7 cellular contexts compared by ENCODE assay signal in the genomic region with DNA sequence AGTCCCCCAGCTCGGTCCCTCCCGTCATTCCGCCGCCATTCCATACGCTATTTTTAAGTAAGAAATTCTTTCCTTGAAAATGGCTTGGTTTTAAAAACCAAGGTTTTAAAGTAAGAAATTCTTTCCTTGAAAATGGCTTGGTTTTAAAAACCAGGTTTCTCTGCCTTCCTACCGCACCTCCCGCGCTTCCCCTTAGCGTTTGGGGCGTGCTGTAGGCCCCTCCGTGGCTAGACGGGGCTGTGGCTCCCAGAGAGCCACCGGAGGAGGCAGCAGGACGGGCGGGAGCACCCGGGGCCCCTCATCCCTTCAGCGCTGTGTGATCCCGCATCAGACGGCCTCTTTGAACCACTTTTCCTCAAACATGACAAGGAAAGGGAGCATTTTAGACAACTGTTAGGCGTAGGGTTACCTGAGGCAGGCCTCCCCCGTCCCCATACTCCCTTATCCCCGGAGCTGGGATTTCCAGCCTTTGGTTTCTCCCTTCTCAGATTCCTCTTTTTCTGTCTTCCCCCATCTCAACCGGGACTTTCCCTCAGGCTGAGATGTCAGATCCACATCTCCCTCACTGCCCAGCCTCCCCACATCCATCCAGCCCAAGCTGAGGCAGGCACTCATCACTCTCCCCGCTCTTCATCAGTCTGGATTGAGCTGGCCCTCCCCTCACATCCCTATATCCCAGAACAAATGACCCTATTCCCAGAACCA. TPM values are rescaled to one million over a fixed set of nuclear protein-coding genes. Genes with fewer than 3 reads are reported as not detected.
DNase-seq lines count a peak whose midpoint lies in the region; ATAC-seq and TF ChIP-seq lines count a peak whose summit lies in the region.

No MANE protein-coding gene starts in this region.

- H3K36me3 Mint-ChIP-seq in H9 (ENCODE audit: insufficient read depth in 1 of 3, low read depth in 3 of 3), result no peaks in the 10 kb centered on the region

- no peak overlapping the region for H3T11ph ChIP-seq in H9 (ENCODE audit: low read length)

- no peak overlapping the region for H2BK120ac ChIP-seq in H9 (ENCODE audit: low read depth, low read length, poor library complexity, severe bottlenecking)

- peaks cover 20 to 32% of the 10 kb centered on the region in 2 experiments for H3K4me1 Mint-ChIP-seq in H9

- H2AFZ ChIP-seq in H9 (ENCODE audit: low read length), result no peak overlapping the region

- no peak overlapping the region for H3K4ac ChIP-seq in H9 (ENCODE audit: low read depth, low read length)

- H3K18ac ChIP-seq in H9 (ENCODE audit: insufficient read length, low read depth, low read length), result peak overlapping the region; percentile 15

- H4K20me1 ChIP-seq in H9 (ENCODE audit: control insufficient read depth, insufficient read depth, insufficient read length), result no peaks in the 10 kb centered on the region

- peaks cover 23% of the 10 kb centered on the region for H3K27me3 Mint-ChIP-seq in H9 (ENCODE audit: low read depth)

- no peak for DNase-seq in H9
- peak; percentile 16 for DNase-seq in WERI-Rb-1
- peak; percentile 48 for DNase-seq in left ventricle myocardium superior

- H3K27ac ChIP-seq in H9 (ENCODE audit: insufficient read length, low read depth, low read length), result no peak overlapping the region
- H3K27ac ChIP-seq in WERI-Rb-1, result peak overlapping the region; percentile 81
- peak overlapping the region; percentile 93 for H3K27ac ChIP-seq in skeletal muscle tissue (ENCODE audit: low read depth, low read length)

- H3K36me3 ChIP-seq in WERI-Rb-1 (no peaks in the 10 kb centered on the region), skeletal muscle tissue (ENCODE audit: control insufficient read depth in 3 of 3, insufficient read depth in 3 of 3, low read length in 3 of 3) (no peaks in the 10 kb centered on the region)

- no peak overlapping the region for H2AK5ac ChIP-seq in H9 (ENCODE audit: insufficient read length, low read length)

- H2BK5ac ChIP-seq in H9 (ENCODE audit: insufficient read length, low read length), result no peak overlapping the region

- H3K27ac Mint-ChIP-seq in H9, result peak overlapping the region in 1 of 3 experiments; percentile 76; a peak in 1 of 7 replicates

- no peak overlapping the region for H4K8ac ChIP-seq in H9 (replicated peaks; ENCODE audit: insufficient read length, low read depth, low read length)

- H3K4me3 Mint-ChIP-seq in H9, result peak overlapping the region; percentile 70 to 79

- H4K5ac ChIP-seq in H9 (ENCODE audit: insufficient read length, low read depth, low read length), result no peak overlapping the region

- no peak overlapping the region for H3K23ac ChIP-seq in H9 (ENCODE audit: insufficient read length, low read depth, low read length)

- H3K4me1 ChIP-seq in H9 (ENCODE audit: insufficient read depth, low read length), result no peaks in the 10 kb centered on the region; the same call in 1 of the 2 replicates
- H3K4me1 ChIP-seq in skeletal muscle tissue (ENCODE audit: control insufficient read depth in 3 of 3, insufficient read depth in 3 of 3, low read length in 3 of 3), result peaks cover 17 to 21% (median 18%) of the 10 kb centered on the region in 3 donors

- WGBS in H9 (ENCODE audit: extremely low coverage, insufficient read length, low lambda C conversion rate), result no CpG with 5 or more reads among the region's 24 CpGs

- no peaks in the 10 kb centered on the region for H3K79me1 ChIP-seq in H9 (ENCODE audit: insufficient read depth, low read depth, low read length, poor library complexity, severe bottlenecking)

- H2BK12ac ChIP-seq in H9 (ENCODE audit: insufficient read length, low read depth, low read length), result no peak overlapping the region

- no peak overlapping the region for H2BK15ac ChIP-seq in H9 (ENCODE audit: low read depth, low read length)

- H3K27me3 ChIP-seq in H9 (ENCODE audit: insufficient read depth, low read length) (no peaks in the 10 kb centered on the region; the same call in 1 of the 2 replicates), WERI-Rb-1 (ENCODE audit: insufficient read depth, low read depth, severe bottlenecking) (no peaks in the 10 kb centered on the region), skeletal muscle tissue (ENCODE audit: control insufficient read depth in 3 of 3, insufficient read depth in 3 of 3, low read length in 3 of 3) (no peaks in the 10 kb centered on the region)

- no peak for TF ChIP-seq CTCF in H9 (conservative IDR thresholded peaks at IDR 0.05)
- no peak for TF ChIP-seq CTCF in WERI-Rb-1 (IDR thresholded peaks at IDR 0.05; ENCODE audit: low read depth, low read length)

- peak overlapping the region; percentile 78 for H3K4me3 ChIP-seq in WERI-Rb-1 (ENCODE audit: low read depth, low read length)
- H3K4me3 ChIP-seq in skeletal muscle tissue (ENCODE audit: low read length in 3 of 3), result peak overlapping the region; percentile 76 to 85 (median 80)

- H3K9me3 ChIP-seq in H9 (ENCODE audit: control insufficient read depth, low read depth, low read length) (no peaks in the 10 kb centered on the region), WERI-Rb-1 (ENCODE audit: severe bottlenecking) (no peaks in the 10 kb centered on the region), skeletal muscle tissue (ENCODE audit: control insufficient read depth in 3 of 3, low read length in 3 of 3) (no peaks in the 10 kb centered on the region)

- ATAC-seq in left ventricle myocardium superior (peak; percentile 6), GM18520 (IDR thresholded peaks at IDR 0.05; ENCODE audit: unreplicated experiment) (no peak), GM19463 (IDR thresholded peaks at IDR 0.05; ENCODE audit: unreplicated experiment) (no peak), HG03175 (IDR thresholded peaks at IDR 0.05; ENCODE audit: unreplicated experiment) (no peak)

- H2BK20ac ChIP-seq in H9 (ENCODE audit: low read depth, low read length, poor library complexity, severe bottlenecking), result no peak overlapping the region

- peak overlapping the region; percentile 51; the same call in 1 of the 2 replicates for H3K14ac ChIP-seq in H9 (ENCODE audit: insufficient read depth, low read length)

- H3K23me2 ChIP-seq in H9 (ENCODE audit: insufficient read length, low read depth, low read length, poor library complexity, severe bottlenecking), result peaks cover 16% of the 10 kb centered on the region

- H3K9me3 Mint-ChIP-seq in H9, result no peaks in the 10 kb centered on the region

- H3K79me2 ChIP-seq in H9 (ENCODE audit: insufficient read depth, low read length), result no peaks in the 10 kb centered on the region; the same call in 1 of the 2 replicates

- H4K91ac ChIP-seq in H9 (ENCODE audit: insufficient read length, low read depth, low read length), result no peak overlapping the region

- no peak overlapping the region for H3K56ac ChIP-seq in H9 (ENCODE audit: insufficient read length, low read depth, low read length)

- H3K9ac ChIP-seq in H9 (ENCODE audit: extremely low read depth, insufficient read length, low read length) (no peak overlapping the region), skeletal muscle tissue (ENCODE audit: low read depth in 1 of 3, low read length in 3 of 3) (peak overlapping the region; percentile 69 to 93 (median 86))

- intact Hi-C loops in left ventricle myocardium superior (cut with micrococcal nuclease), result no loop called here

- H3K4me2 ChIP-seq in H9 (ENCODE audit: insufficient read depth, insufficient read length, low read length), result peak overlapping the region; percentile 79

RNA-seq across cellular contexts. Expression of a gene that starts 0.5 kb away (rescaled TPM):
- total RNA-seq in H9 (2021) (4.3 and 4.9 TPM in 2 replicates), left ventricle myocardium superior (26.1 TPM), skeletal muscle tissue (15.1 TPM)
